ENCODE assay signal across 9 cellular contexts in the genomic region with DNA sequence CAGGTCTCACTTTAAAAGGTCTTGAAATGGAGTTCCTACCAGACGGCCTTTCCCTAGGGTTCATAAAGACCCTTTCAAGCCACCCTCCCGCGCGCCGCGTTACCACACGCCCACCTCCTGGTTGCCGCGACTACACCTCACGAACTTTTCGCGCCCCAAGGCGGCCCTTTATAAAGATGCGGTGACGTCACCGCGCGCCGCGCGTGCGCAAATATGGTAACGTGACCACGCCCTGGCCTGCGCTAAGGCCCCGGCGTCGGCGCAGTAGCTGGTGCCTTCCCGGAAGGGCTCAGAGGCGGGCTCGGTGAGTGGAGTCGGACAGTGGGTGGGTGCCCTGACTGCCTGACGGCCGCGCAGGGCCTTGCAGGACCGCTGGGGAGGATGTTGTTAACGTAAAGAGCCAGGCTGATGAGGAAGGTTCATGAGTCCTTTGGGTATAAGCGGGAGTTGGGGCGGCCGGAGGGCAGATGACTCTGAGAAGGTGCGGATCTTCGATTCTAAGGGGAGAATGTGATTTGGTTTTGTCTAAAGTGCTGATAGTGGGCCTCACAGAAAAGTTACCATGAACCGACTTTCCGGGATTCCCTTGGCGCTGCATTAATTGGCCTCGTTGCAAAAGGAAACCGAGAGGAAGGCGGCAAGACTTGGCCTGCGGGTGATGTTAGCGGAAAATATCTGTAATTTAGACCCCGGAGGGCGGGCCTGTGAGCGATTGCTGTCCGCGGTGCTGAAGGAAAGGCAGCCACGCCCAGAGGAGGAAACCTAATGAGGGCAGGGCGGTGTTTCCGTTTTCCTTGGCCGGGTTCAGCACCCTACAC. TPM values are rescaled to one million over a fixed set of nuclear protein-coding genes. Genes with fewer than 3 reads are reported as not detected.
A peak's percentile ranks its signal among the peaks of the same experiment; 100 is the strongest.
DNase-seq lines count a peak whose midpoint lies in the region; ATAC-seq, FAIRE-seq and TF ChIP-seq lines count a peak whose summit lies in the region.
"Had no signal": no experiment of that assay in that cellular context is flagged by ENCODE, and none has a peak within 500 bp of the region (broad histone marks: within the 10 kb centered on the region; RNA-seq: fewer than 3 reads in every experiment).

No MANE protein-coding gene starts in this region.

- H3K4me2 ChIP-seq in neural progenitor cell, result peak overlapping the region; percentile 90

- peak overlapping the region; percentile 65 for H3K4me3 ChIP-seq in neural progenitor cell
- H3K4me3 ChIP-seq in stomach, result peak overlapping the region; percentile 52 to 56 (median 54)

- H3K36me3 Mint-ChIP-seq in activated naive CD4-positive, alpha-beta T cell treated with anti-CD3 and anti-CD28 coated beads for 36 hours (ENCODE audit: low read depth), result peaks cover 11% of the 10 kb centered on the region
- peaks cover 6% of the 10 kb centered on the region for H3K36me3 Mint-ChIP-seq in neural progenitor cell

- ATAC-seq in GM19351 (IDR thresholded peaks at IDR 0.05; ENCODE audit: unreplicated experiment), result peak; percentile 99
- peak; percentile 99 for ATAC-seq in HG03521 (IDR thresholded peaks at IDR 0.05; ENCODE audit: unreplicated experiment)

- 3 to 10% (median 5%) methylated on average over 58 to 60 of the region's 60 CpGs for WGBS in stomach, 5 donors

- H3K27me3 ChIP-seq in neural progenitor cell (no peaks in the 10 kb centered on the region), stomach (peaks cover 0 to 7% (median 4%) of the 10 kb centered on the region in 3 donors)

- TF ChIP-seq EP300 in stomach (IDR thresholded peaks at IDR 0.05), result no peak

- intact Hi-C loops in activated naive CD4-positive, alpha-beta T cell treated with anti-CD3 and anti-CD28 coated beads for 36 hours (cut with micrococcal nuclease), result no loop called here
- intact Hi-C loops in stomach (cut with DNase I; ENCODE audit: low total_unique reads), result no loop called here

- CTCF ChIA-PET in activated naive CD4-positive, alpha-beta T cell treated with anti-CD3 and anti-CD28 coated beads for 36 hours (lab: Charles Lee), result no interaction called here

- peaks cover 14% of the 10 kb centered on the region for H3K4me1 Mint-ChIP-seq in activated naive CD4-positive, alpha-beta T cell treated with anti-CD3 and anti-CD28 coated beads for 36 hours (ENCODE audit: low read depth)
- H3K4me1 Mint-ChIP-seq in neural progenitor cell, result peaks cover 17% of the 10 kb centered on the region

- H3K36me3 ChIP-seq in neural progenitor cell (no peaks in the 10 kb centered on the region), stomach (peaks cover 0 to 16% (median 11%) of the 10 kb centered on the region in 4 donors)

- H3K27ac ChIP-seq in neural progenitor cell, result no peak overlapping the region
- peak overlapping the region in 4 of 5 donors; percentile 63 to 79 (median 72) for H3K27ac ChIP-seq in stomach
- H3K27ac ChIP-seq: HL-60 had no signal

- H3K4me3 Mint-ChIP-seq in activated naive CD4-positive, alpha-beta T cell treated with anti-CD3 and anti-CD28 coated beads for 36 hours, result peak overlapping the region; percentile 79
- peak overlapping the region; percentile 96 for H3K4me3 Mint-ChIP-seq in neural progenitor cell

- H3K79me2 ChIP-seq in neural progenitor cell (ENCODE audit: low read depth), result no peaks in the 10 kb centered on the region

- peaks cover 12% of the 10 kb centered on the region for H3K9me3 Mint-ChIP-seq in activated naive CD4-positive, alpha-beta T cell treated with anti-CD3 and anti-CD28 coated beads for 36 hours
- H3K9me3 Mint-ChIP-seq in neural progenitor cell, result peaks cover 11% of the 10 kb centered on the region

- DNase-seq in AG09319 (ENCODE audit: extremely low read depth, low read depth) (peak; percentile 46), RCC 7860 (ENCODE audit: low spot score) (peak; percentile 60), frontal cortex (ENCODE audit: low spot score in 2 of 2) (peak; percentile 44 to 70), neural progenitor cell (ENCODE audit: low spot score) (peak; percentile 96), stomach (peak; percentile 69)
- DNase-seq in activated naive CD4-positive, alpha-beta T cell treated with anti-CD3 and anti-CD28 coated beads for 36 hours, result peak; percentile 72

- H3K27ac Mint-ChIP-seq in activated naive CD4-positive, alpha-beta T cell treated with anti-CD3 and anti-CD28 coated beads for 36 hours, result peak overlapping the region; percentile 92
- peak overlapping the region; percentile 65 for H3K27ac Mint-ChIP-seq in neural progenitor cell

- H3K9me3 ChIP-seq in neural progenitor cell (ENCODE audit: low read depth), result no peaks in the 10 kb centered on the region
- peaks cover 0 to 3% (median 0%) of the 10 kb centered on the region in 4 donors for H3K9me3 ChIP-seq in stomach

- peaks cover 5% of the 10 kb centered on the region for H3F3A ChIP-seq in neural progenitor cell (ENCODE audit: low read depth)

- TF ChIP-seq CTCF in AG09319 (IDR thresholded peaks at IDR 0.05; ENCODE audit: low read depth, low read length), result no peak
- TF ChIP-seq CTCF in neural progenitor cell (IDR thresholded peaks at IDR 0.05), result no peak
- no peak for TF ChIP-seq CTCF in stomach (IDR thresholded peaks at IDR 0.05)

- TF ChIP-seq POLR2A in stomach (IDR thresholded peaks at IDR 0.05), result no peak

- no peaks in the 10 kb centered on the region for H4K20me1 ChIP-seq in neural progenitor cell (ENCODE audit: low read depth)

- no peaks in the 10 kb centered on the region for H3K4me1 ChIP-seq in neural progenitor cell
- peaks cover 5 to 17% (median 13%) of the 10 kb centered on the region in 4 donors for H3K4me1 ChIP-seq in stomach

- peak overlapping the region; percentile 89 for H2AFZ ChIP-seq in neural progenitor cell (replicated peaks)

- peaks cover 42% of the 10 kb centered on the region for H3K27me3 Mint-ChIP-seq in activated naive CD4-positive, alpha-beta T cell treated with anti-CD3 and anti-CD28 coated beads for 36 hours (ENCODE audit: low read depth)
- H3K27me3 Mint-ChIP-seq in neural progenitor cell (ENCODE audit: insufficient read depth, low read depth), result peaks cover 7% of the 10 kb centered on the region

- no peak for FAIRE-seq in RCC 7860 (lab: Jason Lieb, UNC)
- FAIRE-seq in frontal cortex (lab: Jason Lieb, UNC), result no peak

- no peak overlapping the region for H3K9ac ChIP-seq in neural progenitor cell

RNA-seq across cellular contexts. Expression of a gene that starts 54.4 kb away (rescaled TPM):
- total RNA-seq in activated naive CD4-positive, alpha-beta T cell treated with anti-CD3 and anti-CD28 coated beads for 36 hours, result not detected
- total RNA-seq in frontal cortex (12.2 TPM), neural progenitor cell (ENCODE audit: low replicate concordance) (7.6 and 9.1 TPM in 2 replicates), stomach (not detected)
- not detected for polyA plus RNA-seq in stomach

Comparison
In these comparisons a context has a peak if more than half of its experiments do, and no peak if none do; other contexts are left out.
1. DNase-seq: peak in every context shown above with its lines; median percentile 96 in neural progenitor cell; 72 in activated naive CD4-positive, alpha-beta T cell treated with anti-CD3 and anti-CD28 coated beads for 36 hours; 69 in stomach; 60 in RCC 7860; 57 in frontal cortex; 46 in AG09319.